Comparison of ENCODE assay signal across 8 cellular contexts in genomic region chrX:119606508-119607389, GRCh38. TPM values are rescaled to one million over a fixed set of nuclear protein-coding genes. Genes with fewer than 3 reads are reported as not detected.
DNase-seq lines count a peak whose midpoint lies in the region; ATAC-seq and TF ChIP-seq lines count a peak whose summit lies in the region.

No MANE protein-coding gene starts in this region.

- H3K36me3 Mint-ChIP-seq in activated CD4-positive, alpha-beta T cell treated with anti-CD3 and anti-CD28 coated beads for 36 hours (ENCODE audit: low read depth) = peaks cover 5% of the 10 kb centered on the region

- CTCF ChIA-PET in activated CD4-positive, alpha-beta T cell treated with anti-CD3 and anti-CD28 coated beads for 36 hours (lab: Charles Lee) = interaction anchor here (0.7 to 1.5 kb wide), 2 partner anchors 10 to 34 kb away, joined by 3 to 4 read pairs; no protein-coding TSS in a partner anchor

- H3K9me3 Mint-ChIP-seq in activated CD4-positive, alpha-beta T cell treated with anti-CD3 and anti-CD28 coated beads for 36 hours (ENCODE audit: low read depth) = no peaks in the 10 kb centered on the region

- H3K9me3 ChIP-seq in esophagus squamous epithelium (no peaks in the 10 kb centered on the region), ovary (no peaks in the 10 kb centered on the region)

- POLR2A ChIA-PET in activated CD4-positive, alpha-beta T cell treated with anti-CD3 and anti-CD28 coated beads for 36 hours (lab: Charles Lee) = interaction anchor here (0.6 to 1.6 kb wide), 6 partner anchors 16 to 185 kb away, joined by 3 to 5 read pairs (median 4); partner anchors contain the start of gene RPL39

- H3K27me3 ChIP-seq in esophagus squamous epithelium (no peaks in the 10 kb centered on the region), ovary (no peaks in the 10 kb centered on the region)

- peak; percentile 15 for DNase-seq in activated CD4-positive, alpha-beta T cell treated with anti-CD3 and anti-CD28 coated beads for 36 hours
- DNase-seq in activated CD4-positive, alpha-beta T cell treated with anti-CD3 and anti-CD28 coated beads, Interleukin-2, amount 50 U/mL, for 4 hours = no peak
- DNase-seq in SIG-M5 treated with dmso at 0.1 percent for 504 hours (lab: John Stamatoyannopoulos, UW; ENCODE audit: unreplicated experiment) (peak; percentile 95), esophagus squamous epithelium (lab: John Stamatoyannopoulos, UW) (no peak), ovary (no peak), NCI-H82 (lab: John Stamatoyannopoulos, UW) (no peak), HPDE6-E6E7 (ENCODE audit: extremely low spot score) (no peak)

- H3K4me3 ChIP-seq in esophagus squamous epithelium = peak overlapping the region; percentile 60 to 83 (median 78)
- peak overlapping the region; percentile 43 for H3K4me3 ChIP-seq in ovary

- peaks cover 33% of the 10 kb centered on the region for H3K4me1 Mint-ChIP-seq in activated CD4-positive, alpha-beta T cell treated with anti-CD3 and anti-CD28 coated beads for 36 hours

- no peaks in the 10 kb centered on the region for H3K36me3 ChIP-seq in esophagus squamous epithelium
- no peaks in the 10 kb centered on the region for H3K36me3 ChIP-seq in ovary

- intact Hi-C loops in activated CD4-positive, alpha-beta T cell treated with anti-CD3 and anti-CD28 coated beads for 36 hours (cut with DNase I, micrococcal nuclease) = loop anchor here (1.0 to 10.0 kb wide), 13 partner anchors 32 to 268 kb away; partner anchors contain the start of genes NDUFA1 (in 2 of the 2), RNF113A (in 2 of the 2), STEEP1 (in 2 of the 2) and RPL39 (in 1 of the 2)
- intact Hi-C loops in esophagus squamous epithelium (cut with DNase I) (no loop called here), ovary (cut with DNase I) (no loop called here)

- H3K4me3 Mint-ChIP-seq in activated CD4-positive, alpha-beta T cell treated with anti-CD3 and anti-CD28 coated beads for 36 hours = peak overlapping the region; percentile 93

- no peak for TF ChIP-seq CTCF in esophagus squamous epithelium (IDR thresholded peaks at IDR 0.05)
- TF ChIP-seq CTCF in ovary (IDR thresholded peaks at IDR 0.05) = no peak

- peak overlapping the region; percentile 97 for H3K27ac Mint-ChIP-seq in activated CD4-positive, alpha-beta T cell treated with anti-CD3 and anti-CD28 coated beads for 36 hours

- 27 to 29% methylated on average over 10 to 19 of the region's 29 CpGs for WGBS in esophagus squamous epithelium, 2 donors
- WGBS in ovary, 3 donors = 35 to 42% (median 40%) methylated on average over 29 of the region's 29 CpGs

- H3K27ac ChIP-seq in esophagus squamous epithelium = peak overlapping the region; percentile 82 to 94 (median 92)
- peak overlapping the region; percentile 87 to 89 for H3K27ac ChIP-seq in ovary

- TF ChIP-seq POLR2A in esophagus squamous epithelium (IDR thresholded peaks at IDR 0.05) = peak in 1 of 4 donors; percentile 56
- no peak for TF ChIP-seq POLR2A in ovary (IDR thresholded peaks at IDR 0.05)

- peaks cover 0 to 23% (median 0%) of the 10 kb centered on the region in 3 donors for H3K4me1 ChIP-seq in esophagus squamous epithelium
- no peaks in the 10 kb centered on the region for H3K4me1 ChIP-seq in ovary (ENCODE audit: insufficient read depth)

- peak; percentile 16 for ATAC-seq in activated CD4-positive, alpha-beta T cell treated with anti-CD3 and anti-CD28 coated beads for 36 hours
- ATAC-seq in HG02840 (IDR thresholded peaks at IDR 0.05; ENCODE audit: low FRiP score, unreplicated experiment) = peak; percentile 12

- H3K27me3 Mint-ChIP-seq in activated CD4-positive, alpha-beta T cell treated with anti-CD3 and anti-CD28 coated beads for 36 hours = no peaks in the 10 kb centered on the region

- TF ChIP-seq EP300 in ovary (IDR thresholded peaks at IDR 0.05) = no peak

RNA-seq across cellular contexts. Expression of gene NKRF, which starts 0.5 kb away (rescaled TPM):
- 10 to 100 TPM; 23.8 to 25.0 TPM for total RNA-seq in activated CD4-positive, alpha-beta T cell treated with anti-CD3 and anti-CD28 coated beads for 36 hours
- total RNA-seq in esophagus squamous epithelium (1 to 10 TPM; 5.5 to 9.0 (median 7.9) TPM), ovary (10 to 100 TPM in 3 of 7 donors, 1 to 10 TPM in 4; 7.5 to 12.5 (median 9.5) TPM)
- 10 to 100 TPM in 1 of 2 donors, 1 to 10 TPM in 1; 4.9 to 10.1 TPM for polyA plus RNA-seq in ovary

RNA-seq across cellular contexts. Expression of gene UBE2A, which starts 32.4 kb away (rescaled TPM):
- 10 to 100 TPM; 49.2 to 67.9 TPM for total RNA-seq in activated CD4-positive, alpha-beta T cell treated with anti-CD3 and anti-CD28 coated beads for 36 hours
- total RNA-seq in esophagus squamous epithelium (10 to 100 TPM; 26.7 to 40.9 (median 38.8) TPM), ovary (10 to 100 TPM; 25.0 to 40.1 (median 30.2) TPM)
- 10 to 100 TPM; 29.8 to 86.0 TPM for polyA plus RNA-seq in ovary

RNA-seq across cellular contexts. Expression of gene STEEP1, which starts 41.5 kb away (rescaled TPM):
- 10 to 100 TPM; 21.3 to 21.7 TPM for total RNA-seq in activated CD4-positive, alpha-beta T cell treated with anti-CD3 and anti-CD28 coated beads for 36 hours
- total RNA-seq in esophagus squamous epithelium (10 to 100 TPM; 14.8 to 31.1 (median 17.2) TPM), ovary (10 to 100 TPM; 18.9 to 27.3 (median 22.1) TPM)
- polyA plus RNA-seq in ovary = 10 to 100 TPM; 22.9 to 51.9 TPM

Comparison
In these comparisons a context has a peak if more than half of its experiments do, and no peak if none do; other contexts are left out.
1. DNase-seq: peak in activated CD4-positive, alpha-beta T cell treated with anti-CD3 and anti-CD28 coated beads for 36 hours (single experiment) and SIG-M5 treated with dmso at 0.1 percent for 504 hours (single experiment); none in activated CD4-positive, alpha-beta T cell treated with anti-CD3 and anti-CD28 coated beads, Interleukin-2, amount 50 U/mL, for 4 hours (0 of 2), esophagus squamous epithelium (single experiment), ovary (0 of 5), NCI-H82 (single experiment) and HPDE6-E6E7 (single experiment).
2. intact Hi-C loops: an anchor here in activated CD4-positive, alpha-beta T cell treated with anti-CD3 and anti-CD28 coated beads for 36 hours (1.0 to 10.0 kb wide); none called in esophagus squamous epithelium and ovary.